ENCODE assay signal across 20 cellular contexts in the genomic region with DNA sequence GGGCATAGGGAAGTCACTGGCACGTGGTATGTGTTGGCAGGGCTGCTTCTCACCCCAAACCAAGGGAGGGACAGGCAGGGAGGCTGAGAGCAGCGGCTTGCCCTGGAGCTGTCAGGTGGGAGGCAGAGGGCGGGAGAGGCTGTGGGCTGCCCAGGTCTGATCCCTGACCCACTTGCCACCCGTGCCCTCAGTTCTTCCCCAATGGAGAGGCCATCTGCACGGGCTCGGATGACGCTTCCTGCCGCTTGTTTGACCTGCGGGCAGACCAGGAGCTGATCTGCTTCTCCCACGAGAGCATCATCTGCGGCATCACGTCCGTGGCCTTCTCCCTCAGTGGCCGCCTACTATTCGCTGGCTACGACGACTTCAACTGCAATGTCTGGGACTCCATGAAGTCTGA. TPM values are rescaled to one million over a fixed set of nuclear protein-coding genes. Genes with fewer than 3 reads are reported as not detected.
DNase-seq lines count a peak whose midpoint lies in the region; ATAC-seq, FAIRE-seq and TF ChIP-seq lines count a peak whose summit lies in the region.
"Had no signal": no experiment of that assay in that cellular context is flagged by ENCODE, and none has a peak within 500 bp of the region (broad histone marks: within the 10 kb centered on the region; RNA-seq: fewer than 3 reads in every experiment).

No MANE protein-coding gene starts in this region.

- intact Hi-C loops in K562 (cut with micrococcal nuclease), result no loop called here

- DNase-seq in RWPE1 (ENCODE audit: low spot score), result no peak
- DNase-seq in K562 (ENCODE audit: extremely low read depth in 1 of 4, low spot score in 3 of 4), result no peak
- no peak for DNase-seq in neural crest cell (ENCODE audit: low read depth, low spot score)
- no peak for DNase-seq in urothelium cell line (ENCODE audit: low spot score)
- no peak for DNase-seq in left lobe of liver (ENCODE audit: low spot score)
- DNase-seq in GM10266 (ENCODE audit: extremely low spot score), result no peak
- DNase-seq in COLO668 (lab: John Stamatoyannopoulos, UW; ENCODE audit: unreplicated experiment), result no peak
- DNase-seq: BE2C, COR-L47, DMS153, DMS79 treated with DMSO at 0.1 percent for 48 hours, EL, H9, KBM-7 had no signal

- H3K9me3 ChIP-seq in K562 (replicated peaks; ENCODE audit: control insufficient read depth, insufficient read depth, low read depth, low read length), result no peaks in the 10 kb centered on the region
- H3K9me3 ChIP-seq: A549, BE2C had no signal

- no peaks in the 10 kb centered on the region for H3K9me1 ChIP-seq in K562 (ENCODE audit: control insufficient read depth, insufficient read depth, low read length)

- no peak for TF ChIP-seq RAD21 in K562 (CRISPR knock-in tag; conservative IDR thresholded peaks at IDR 0.05 in 1 of 2, IDR thresholded peaks at IDR 0.05 in 1 of 2)

- no peaks in the 10 kb centered on the region for H3K27me3 Mint-ChIP-seq in neural crest cell (ENCODE audit: low read depth)
- H3K27me3 Mint-ChIP-seq: CD4-positive, alpha-beta memory T cell had no signal

- H3K27ac ChIP-seq in RWPE1 (peak overlapping the region; percentile 16; the same call in 1 of the 2 replicates), K562 (ENCODE audit: extremely low read depth, low read depth, low read length) (no peak overlapping the region)
- H3K27ac ChIP-seq: A549, C4-2B had no signal

- TF ChIP-seq CTCF in RWPE1 (conservative IDR thresholded peaks at IDR 0.05; ENCODE audit: low read depth) (no peak), K562 (IDR thresholded peaks at IDR 0.05 in 2 of 3, conservative IDR thresholded peaks at IDR 0.05 in 1 of 3; ENCODE audit: insufficient read depth in 2 of 3, low read depth in 1 of 3, low read length in 3 of 3) (no peak), neural crest cell (conservative IDR thresholded peaks at IDR 0.05) (no peak), GM10266 (IDR thresholded peaks at IDR 0.05; ENCODE audit: control insufficient read depth, insufficient read depth, low read depth, missing control alignments) (no peak)

- in situ Hi-C loops in K562 (cut with MboI), result no loop called here

- FAIRE-seq in K562 (lab: Jason Lieb, UNC), result no peak
- FAIRE-seq in urothelium cell line (lab: Jason Lieb, UNC), result peak; percentile 5
- FAIRE-seq: D721Med, G401.6 had no signal

- no peaks in the 10 kb centered on the region for H3K9me3 Mint-ChIP-seq in neural crest cell
- H3K9me3 Mint-ChIP-seq: CD4-positive, alpha-beta memory T cell; GM23338; H9 had no signal

- peak overlapping the region; percentile 72 for H3K27ac Mint-ChIP-seq in neural crest cell (ENCODE audit: unreplicated experiment)
- H3K27ac Mint-ChIP-seq: GM23338 had no signal

- no peak overlapping the region for H3K4me2 ChIP-seq in K562 (ENCODE audit: insufficient read depth, low read length)
- H3K4me2 ChIP-seq: A549, GM23338 had no signal

- H3K4me3 ChIP-seq in K562, result no peak overlapping the region
- H3K4me3 ChIP-seq: A549, GM23338 had no signal

- peaks cover 15 to 32% of the 10 kb centered on the region in 2 experiments; a peak in 4 of 5 replicates for H3K4me1 ChIP-seq in K562 (replicated peaks in 1 of 2; ENCODE audit: control insufficient read depth in 2 of 2, insufficient read depth in 2 of 2, low read length in 2 of 2)
- H3K4me1 ChIP-seq: BE2C had no signal

- no peak overlapping the region for H2AFZ ChIP-seq in K562 (ENCODE audit: low read depth, low read length)
- H2AFZ ChIP-seq: GM23338 had no signal

- peaks cover 14% of the 10 kb centered on the region for H3K4me1 Mint-ChIP-seq in neural crest cell

- TF ChIP-seq POLR2A in K562 (conservative IDR thresholded peaks at IDR 0.05), result no peak

- CTCF ChIA-PET in RWPE1 (lab: Yijun Ruan, JAX) (interaction anchor here (2.0 kb wide), 1 partner anchor 10 kb away, joined by 6 read pairs; no protein-coding TSS in a partner anchor), K562 (lab: Yijun Ruan, JAX; ENCODE audit: low intra/inter-chr PET ratio) (no interaction called here)

- POLR2A ChIA-PET in RWPE1 (lab: Yijun Ruan, JAX; ENCODE audit: low non-redundant PET), result no interaction called here
- POLR2A ChIA-PET in K562 (lab: Yijun Ruan, JAX), result interaction anchor here (0.6 to 4.8 kb wide), 4 partner anchors 11 to 305 kb away, joined by 3 to 24 read pairs (median 4); a partner anchor contains a TSS

- H3K36me3 Mint-ChIP-seq in neural crest cell (ENCODE audit: low read depth), result peaks cover 17% of the 10 kb centered on the region
- H3K36me3 Mint-ChIP-seq: CD4-positive, alpha-beta memory T cell had no signal

- H4K20me1 ChIP-seq in K562 (replicated peaks; ENCODE audit: control insufficient read depth, insufficient read depth, low read length), result no peaks in the 10 kb centered on the region

- ATAC-seq in K562, result no peak
- no peak for ATAC-seq in left lobe of liver
- ATAC-seq: A549, GM23338 had no signal

- H3K27me3 ChIP-seq in K562 (ENCODE audit: control insufficient read depth in 2 of 2, insufficient read depth in 2 of 2, low read length in 2 of 2), result no peaks in the 10 kb centered on the region
- H3K27me3 ChIP-seq: BE2C had no signal

- peaks cover 76% of the 10 kb centered on the region; the same call in 2 of the 3 replicates for H3K36me3 ChIP-seq in K562 (ENCODE audit: control insufficient read depth, insufficient read depth, low read length)

- peaks cover 19% of the 10 kb centered on the region for H3K79me2 ChIP-seq in K562 (ENCODE audit: control insufficient read depth, insufficient read depth, low read length)

- BruUV-seq in K562 (replicated peaks; lab: Mats Ljungman, UMichigan), result no TSS peak

- 95% methylated on average over 7 of the region's 17 CpGs for WGBS in K562 (ENCODE audit: insufficient coverage, low coverage, missing lambda C conversion rate)

- no peak for TF ChIP-seq EP300 in K562 (IDR thresholded peaks at IDR 0.05; ENCODE audit: low read length)

- H3K9ac ChIP-seq in K562 (ENCODE audit: insufficient read depth in 1 of 2, low read depth in 2 of 2, low read length in 2 of 2), result no peak overlapping the region; a peak in 1 of 4 replicates

- peak overlapping the region; percentile 28 for H3K4me3 Mint-ChIP-seq in neural crest cell
- H3K4me3 Mint-ChIP-seq: CD4-positive, alpha-beta memory T cell; GM23338; H9 had no signal

RNA-seq across cellular contexts. Expression of a gene that starts 4.7 kb away (rescaled TPM):
- total RNA-seq in K562 (2011; cell fraction: chromatin; rRNA removed; ENCODE audit: low replicate concordance), result 21.3 and 60.8 TPM in 2 replicates
- 31.3 and 31.9 TPM in 2 replicates for total RNA-seq in K562 (2011; cell fraction: nucleolus; rRNA removed)
- total RNA-seq in K562 (2011; cell fraction: nucleoplasm; rRNA removed), result 25.8 and 28.7 TPM in 2 replicates
- total RNA-seq in K562 (2014; rRNA removed), result 0.65 and 1.4 TPM in 2 replicates
- total RNA-seq in K562 (2014; rRNA removed; fragmentation: Illumina TruSeq; extraction: Trizol), result 0.61 and 1.8 TPM in 2 replicates
- 2.0 and 2.2 TPM in 2 replicates for total RNA-seq in K562 (2015; rRNA removed; fragmentation: Illumina TruSeq; extraction: Trizol)
- 3.4 and 4.5 TPM in 2 replicates for total RNA-seq in K562 (2021)
- 1.9 and 6.8 TPM in 2 replicates for polyA plus RNA-seq in K562 (2011; rRNA removed)
- 2.3 and 4.7 TPM in 2 replicates for polyA plus RNA-seq in K562 (2011; cell fraction: cytosol; rRNA removed)
- polyA plus RNA-seq in K562 (2011; cell fraction: nucleus; rRNA removed), result 36.2 and 42.6 TPM in 2 replicates
- 4.7 and 6.6 TPM in 2 replicates for polyA plus RNA-seq in K562 (2012)
- polyA plus RNA-seq in K562 (2014; fragmentation: Illumina TruSeq; extraction: Trizol), result 3.6 and 5.8 TPM in 2 replicates
- polyA plus RNA-seq in K562 (2014; fragmentation: Nextera tagmentation; extraction: Ambion mirVana), result 1 to 10 TPM; 1.5 to 2.4 TPM
- polyA plus RNA-seq in K562 (2014; rRNA removed), result 2.9 and 6.1 TPM in 2 replicates
- 0.84 and 2.3 TPM in 2 replicates for polyA minus RNA-seq in K562 (2011; rRNA and poly(A)+ RNA removed)
- polyA minus RNA-seq in K562 (2011; cell fraction: cytosol; rRNA and poly(A)+ RNA removed), result 1.8 TPM in 1 of 2 replicates, not detected in the other
- polyA minus RNA-seq in K562 (2011; cell fraction: nucleus; rRNA and poly(A)+ RNA removed), result 4.6 and 8.8 TPM in 2 replicates
- 21.2 and 22.2 TPM in 2 replicates for total RNA-seq in neural crest cell
- total RNA-seq in left lobe of liver, result 0.08 TPM
- polyA plus RNA-seq: CD4-positive, alpha-beta memory T cell had no signal

RNA-seq across cellular contexts. Expression of a gene that starts 5.7 kb away (rescaled TPM):
- 76.2 and 111 TPM in 2 replicates for total RNA-seq in K562 (2011; cell fraction: chromatin; rRNA removed; ENCODE audit: low replicate concordance)
- 89.6 and 97.7 TPM in 2 replicates for total RNA-seq in K562 (2011; cell fraction: nucleolus; rRNA removed)
- 82.1 and 89.9 TPM in 2 replicates for total RNA-seq in K562 (2011; cell fraction: nucleoplasm; rRNA removed)
- total RNA-seq in K562 (2014; rRNA removed), result 55.1 and 71.3 TPM in 2 replicates
- 37.5 and 38.9 TPM in 2 replicates for total RNA-seq in K562 (2014; rRNA removed; fragmentation: Illumina TruSeq; extraction: Trizol)
- total RNA-seq in K562 (2015; rRNA removed; fragmentation: Illumina TruSeq; extraction: Trizol), result 62.3 and 62.7 TPM in 2 replicates
- total RNA-seq in K562 (2021), result 47.2 and 47.4 TPM in 2 replicates
- 57.3 and 65.6 TPM in 2 replicates for polyA plus RNA-seq in K562 (2011; rRNA removed)
- polyA plus RNA-seq in K562 (2011; cell fraction: cytosol; rRNA removed), result 85.3 and 132 TPM in 2 replicates
- 187 and 242 TPM in 2 replicates for polyA plus RNA-seq in K562 (2011; cell fraction: nucleus; rRNA removed)
- 54.6 and 57.3 TPM in 2 replicates for polyA plus RNA-seq in K562 (2012)
- 80.8 and 86.3 TPM in 2 replicates for polyA plus RNA-seq in K562 (2014; fragmentation: Illumina TruSeq; extraction: Trizol)
- polyA plus RNA-seq in K562 (2014; fragmentation: Nextera tagmentation; extraction: Ambion mirVana), result 10 to 100 TPM; 24.2 to 30.6 TPM
- polyA plus RNA-seq in K562 (2014; rRNA removed), result 80.3 and 103 TPM in 2 replicates
- 32.5 and 43.7 TPM in 2 replicates for polyA minus RNA-seq in K562 (2011; rRNA and poly(A)+ RNA removed)
- 44.4 and 45.3 TPM in 2 replicates for polyA minus RNA-seq in K562 (2011; cell fraction: cytosol; rRNA and poly(A)+ RNA removed)
- 54.7 and 69.0 TPM in 2 replicates for polyA minus RNA-seq in K562 (2011; cell fraction: nucleus; rRNA and poly(A)+ RNA removed)
- 67.9 and 71.7 TPM in 2 replicates for total RNA-seq in neural crest cell
- total RNA-seq in left lobe of liver, result 0.58 TPM

RNA-seq across cellular contexts. Expression of a gene that starts 6.6 kb away (rescaled TPM):
- total RNA-seq in K562 (2011; cell fraction: chromatin; rRNA removed; ENCODE audit: low replicate concordance), result 34.6 and 100 TPM in 2 replicates
- 63.3 and 65.9 TPM in 2 replicates for total RNA-seq in K562 (2011; cell fraction: nucleolus; rRNA removed)
- 36.9 and 44.7 TPM in 2 replicates for total RNA-seq in K562 (2011; cell fraction: nucleoplasm; rRNA removed)
- total RNA-seq in K562 (2014; rRNA removed) (64.3 and 69.8 TPM in 2 replicates), K562 (2014; rRNA removed; fragmentation: Illumina TruSeq; extraction: Trizol) (26.3 and 32.5 TPM in 2 replicates), K562 (2015; rRNA removed; fragmentation: Illumina TruSeq; extraction: Trizol) (59.4 and 59.8 TPM in 2 replicates), K562 (2021) (103 and 107 TPM in 2 replicates), neural crest cell (172 and 173 TPM in 2 replicates), left lobe of liver (48.0 TPM)
- polyA plus RNA-seq in K562 (2011; rRNA removed) (48.6 and 52.9 TPM in 2 replicates), K562 (2014; fragmentation: Illumina TruSeq; extraction: Trizol) (72.8 and 91.3 TPM in 2 replicates), K562 (2014; fragmentation: Nextera tagmentation; extraction: Ambion mirVana) (1 to 10 TPM; 1.4 to 3.4 TPM), K562 (2014; rRNA removed) (44.9 and 45.4 TPM in 2 replicates)
- 43.0 and 64.9 TPM in 2 replicates for polyA plus RNA-seq in K562 (2011; cell fraction: cytosol; rRNA removed)
- 84.2 and 119 TPM in 2 replicates for polyA plus RNA-seq in K562 (2011; cell fraction: nucleus; rRNA removed)
- 53.9 and 72.4 TPM in 2 replicates for polyA plus RNA-seq in K562 (2012)
- 54.8 and 77.1 TPM in 2 replicates for polyA minus RNA-seq in K562 (2011; rRNA and poly(A)+ RNA removed)
- 44.9 and 47.5 TPM in 2 replicates for polyA minus RNA-seq in K562 (2011; cell fraction: cytosol; rRNA and poly(A)+ RNA removed)
- 22.6 and 28.9 TPM in 2 replicates for polyA minus RNA-seq in K562 (2011; cell fraction: nucleus; rRNA and poly(A)+ RNA removed)

RNA-seq across cellular contexts. Expression of a gene that starts 17.2 kb away (rescaled TPM):
- 20.0 and 79.4 TPM in 2 replicates for total RNA-seq in K562 (2011; cell fraction: chromatin; rRNA removed; ENCODE audit: low replicate concordance)
- total RNA-seq in K562 (2011; cell fraction: nucleolus; rRNA removed), result 58.3 and 59.9 TPM in 2 replicates
- 31.2 and 33.2 TPM in 2 replicates for total RNA-seq in K562 (2011; cell fraction: nucleoplasm; rRNA removed)
- total RNA-seq in K562 (2014; rRNA removed) (7.1 and 9.5 TPM in 2 replicates), K562 (2014; rRNA removed; fragmentation: Illumina TruSeq; extraction: Trizol) (1.9 and 4.3 TPM in 2 replicates), K562 (2015; rRNA removed; fragmentation: Illumina TruSeq; extraction: Trizol) (6.6 and 8.0 TPM in 2 replicates), K562 (2021) (14.2 and 15.0 TPM in 2 replicates), neural crest cell (47.4 and 52.7 TPM in 2 replicates), left lobe of liver (1.4 TPM)
- polyA plus RNA-seq in K562 (2011; rRNA removed) (4.0 and 10.2 TPM in 2 replicates), K562 (2014; fragmentation: Illumina TruSeq; extraction: Trizol) (4.8 and 7.3 TPM in 2 replicates), K562 (2014; fragmentation: Nextera tagmentation; extraction: Ambion mirVana) (under 1 TPM; 0.03 to 0.27 TPM), K562 (2014; rRNA removed) (10.2 and 13.2 TPM in 2 replicates)
- 6.0 and 7.6 TPM in 2 replicates for polyA plus RNA-seq in K562 (2011; cell fraction: cytosol; rRNA removed)
- 46.1 and 48.4 TPM in 2 replicates for polyA plus RNA-seq in K562 (2011; cell fraction: nucleus; rRNA removed)
- 12.1 and 18.5 TPM in 2 replicates for polyA plus RNA-seq in K562 (2012)
- polyA minus RNA-seq in K562 (2011; rRNA and poly(A)+ RNA removed), result 2.6 and 3.3 TPM in 2 replicates
- 5.1 and 8.6 TPM in 2 replicates for polyA minus RNA-seq in K562 (2011; cell fraction: cytosol; rRNA and poly(A)+ RNA removed)
- polyA minus RNA-seq in K562 (2011; cell fraction: nucleus; rRNA and poly(A)+ RNA removed), result 16.0 and 31.5 TPM in 2 replicates

RNA-seq across cellular contexts. Expression of a gene that starts 21.9 kb away (rescaled TPM):
- total RNA-seq in K562 (2011; cell fraction: chromatin; rRNA removed; ENCODE audit: low replicate concordance), result 247 and 515 TPM in 2 replicates
- 482 and 515 TPM in 2 replicates for total RNA-seq in K562 (2011; cell fraction: nucleolus; rRNA removed)
- total RNA-seq in K562 (2011; cell fraction: nucleoplasm; rRNA removed), result 405 and 412 TPM in 2 replicates
- 810 and 1,081 TPM in 2 replicates for total RNA-seq in K562 (2014; rRNA removed)
- 553 and 662 TPM in 2 replicates for total RNA-seq in K562 (2014; rRNA removed; fragmentation: Illumina TruSeq; extraction: Trizol)
- total RNA-seq in K562 (2015; rRNA removed; fragmentation: Illumina TruSeq; extraction: Trizol), result 816 and 892 TPM in 2 replicates
- total RNA-seq in K562 (2021), result 678 and 684 TPM in 2 replicates
- 1,939 and 1,978 TPM in 2 replicates for polyA plus RNA-seq in K562 (2011; rRNA removed)
- polyA plus RNA-seq in K562 (2011; cell fraction: cytosol; rRNA removed), result 2,885 and 2,924 TPM in 2 replicates
- polyA plus RNA-seq in K562 (2011; cell fraction: nucleus; rRNA removed), result 1,145 and 1,403 TPM in 2 replicates
- 681 and 688 TPM in 2 replicates for polyA plus RNA-seq in K562 (2012)
- polyA plus RNA-seq in K562 (2014; fragmentation: Illumina TruSeq; extraction: Trizol), result 1,007 and 1,220 TPM in 2 replicates
- polyA plus RNA-seq in K562 (2014; fragmentation: Nextera tagmentation; extraction: Ambion mirVana), result 1,000 to 10,000 TPM; 4,965 to 4,971 TPM
- 764 and 829 TPM in 2 replicates for polyA plus RNA-seq in K562 (2014; rRNA removed)
- polyA minus RNA-seq in K562 (2011; rRNA and poly(A)+ RNA removed), result 1,244 and 1,320 TPM in 2 replicates
- polyA minus RNA-seq in K562 (2011; cell fraction: cytosol; rRNA and poly(A)+ RNA removed), result 431 and 480 TPM in 2 replicates
- 154 and 318 TPM in 2 replicates for polyA minus RNA-seq in K562 (2011; cell fraction: nucleus; rRNA and poly(A)+ RNA removed)
- total RNA-seq in neural crest cell, result 685 and 713 TPM in 2 replicates
- 300 TPM for total RNA-seq in left lobe of liver

Comparison
In these comparisons a context has a peak if more than half of its experiments do, and no peak if none do; other contexts are left out.
1. RNA of a gene that starts 5.7 kb away (total RNA-seq): 67.9 to 71.7 TPM in neural crest cell and 37.5 to 111 TPM in K562; 0.58 TPM in left lobe of liver (single experiment); every median in the first group is over 10 times any median in the second.